ENCODE assay signal across 1 cellular context in genomic region chr12:210277-211141, GRCh38.
TF ChIP-seq lines count a peak whose summit lies in the region.

No MANE protein-coding gene starts in this region.

TF ChIP-seq in HepG2, 621 proteins besides CTCF, POLR2A, EP300 and RAD21 (continued from another document and continues in another):
- TF ChIP-seq HCFC1 (IDR thresholded peaks at IDR 0.05; ENCODE audit: low read depth, low read length) (no peak), THAP11 (CRISPR knock-in tag; IDR thresholded peaks at IDR 0.05) (peak; percentile 85), ZNF549 (CRISPR knock-in tag; IDR thresholded peaks at IDR 0.05) (no peak), LBX2 (CRISPR knock-in tag; IDR thresholded peaks at IDR 0.05; ENCODE audit: borderline replicate concordance) (no peak), TRIM22 (IDR thresholded peaks at IDR 0.05) (no peak), KLF16 (CRISPR knock-in tag; IDR thresholded peaks at IDR 0.05) (peak in 1 of 2 experiments; percentile 96; a peak in 2 of 4 replicates), ZNF460 (CRISPR knock-in tag; IDR thresholded peaks at IDR 0.05; ENCODE audit: borderline replicate concordance) (peak; percentile 65; the same call in 1 of the 2 replicates), TFE3 (CRISPR knock-in tag; IDR thresholded peaks at IDR 0.05) (peak; percentile 86), ZGPAT (CRISPR knock-in tag; IDR thresholded peaks at IDR 0.05) (peak; percentile 99), NFYC (CRISPR knock-in tag; IDR thresholded peaks at IDR 0.05) (peak; percentile 65), HDAC2 (CRISPR knock-in tag; IDR thresholded peaks at IDR 0.05) (peak; percentile 100), ZSCAN21 (CRISPR knock-in tag; IDR thresholded peaks at IDR 0.05; ENCODE audit: borderline replicate concordance) (peak; percentile 94), SUZ12 (IDR thresholded peaks at IDR 0.05; ENCODE audit: low read depth, low read length) (no peak), ELF4 (CRISPR knock-in tag; IDR thresholded peaks at IDR 0.05; ENCODE audit: borderline replicate concordance) (no peak), ZMAT3 (CRISPR knock-in tag; conservative IDR thresholded peaks at IDR 0.05) (peak; percentile 93), ZNF878 (CRISPR knock-in tag; IDR thresholded peaks at IDR 0.05) (peak; percentile 93; the same call in 1 of the 2 replicates), ZNF160 (CRISPR knock-in tag; IDR thresholded peaks at IDR 0.05) (peak; percentile 92), HOMEZ (CRISPR knock-in tag; IDR thresholded peaks at IDR 0.05; ENCODE audit: low read depth) (peak; percentile 92), ZNF337 (CRISPR knock-in tag; IDR thresholded peaks at IDR 0.05; ENCODE audit: borderline replicate concordance, low read depth) (no peak), ZNF17 (CRISPR knock-in tag; IDR thresholded peaks at IDR 0.05) (no peak), ZNF224 (CRISPR knock-in tag; IDR thresholded peaks at IDR 0.05) (no peak), ZFYVE20 (CRISPR knock-in tag; IDR thresholded peaks at IDR 0.05; ENCODE audit: borderline replicate concordance, low read depth) (no peak), CC2D1A (CRISPR knock-in tag; IDR thresholded peaks at IDR 0.05) (no peak), SAP130 (CRISPR knock-in tag; IDR thresholded peaks at IDR 0.05; ENCODE audit: low read depth) (peak; percentile 96), PHF8 (CRISPR knock-in tag; IDR thresholded peaks at IDR 0.05) (peak; percentile 70), FOXK1 (CRISPR knock-in tag; IDR thresholded peaks at IDR 0.05; ENCODE audit: borderline replicate concordance, low read depth) (peak; percentile 100), PATZ1 (CRISPR knock-in tag; IDR thresholded peaks at IDR 0.05) (peak; percentile 92), ZFP82 (CRISPR knock-in tag; IDR thresholded peaks at IDR 0.05; ENCODE audit: borderline replicate concordance) (peak; percentile 61; the same call in 1 of the 2 replicates), ASH2L (IDR thresholded peaks at IDR 0.05; ENCODE audit: insufficient read length, low read depth, low read length) (peak; percentile 88), ZNF552 (CRISPR knock-in tag; IDR thresholded peaks at IDR 0.05; ENCODE audit: borderline replicate concordance) (peak; percentile 74; the same call in 1 of the 2 replicates), YEATS2 (CRISPR knock-in tag; IDR thresholded peaks at IDR 0.05; ENCODE audit: borderline replicate concordance) (peak; percentile 70; the same call in 1 of the 2 replicates), ZNF335 (CRISPR knock-in tag; IDR thresholded peaks at IDR 0.05) (peak; percentile 71; the same call in 1 of the 2 replicates), REXO4 (CRISPR knock-in tag; IDR thresholded peaks at IDR 0.05; ENCODE audit: borderline replicate concordance) (no peak), HNRNPL (IDR thresholded peaks at IDR 0.05; ENCODE audit: low read depth, low read length) (0 out of 2 replicates have a peak, but pooled peaks have one; percentile 62), MXD1 (CRISPR knock-in tag; IDR thresholded peaks at IDR 0.05) (peak; percentile 61; the same call in 1 of the 2 replicates), ZNF207 (IDR thresholded peaks at IDR 0.05; ENCODE audit: borderline replicate concordance) (no peak), ZBTB33 (CRISPR knock-in tag; IDR thresholded peaks at IDR 0.05) (peak; percentile 68; the same call in 1 of the 2 replicates), ZNF781 (CRISPR knock-in tag; IDR thresholded peaks at IDR 0.05; ENCODE audit: borderline replicate concordance, not compliant biosample characterization) (peak; percentile 94), ZNF513 (CRISPR knock-in tag; conservative IDR thresholded peaks at IDR 0.05) (no peak), TARDBP (CRISPR knock-in tag; IDR thresholded peaks at IDR 0.05) (peak; percentile 100), ZNF564 (CRISPR knock-in tag; IDR thresholded peaks at IDR 0.05) (peak; percentile 80; the same call in 1 of the 2 replicates), ZNF646 (CRISPR knock-in tag; IDR thresholded peaks at IDR 0.05) (no peak)
